ENCODE assay signal across 14 cellular contexts in genomic region chr12:65208957-65209654, GRCh38. TPM values are rescaled to one million over a fixed set of nuclear protein-coding genes. Genes with fewer than 3 reads are reported as not detected.
DNase-seq lines count a peak whose midpoint lies in the region; ATAC-seq and TF ChIP-seq lines count a peak whose summit lies in the region.
"Had no signal": no experiment of that assay in that cellular context is flagged by ENCODE, and none has a peak within 500 bp of the region (broad histone marks: within the 10 kb centered on the region; RNA-seq: fewer than 3 reads in every experiment).

No MANE protein-coding gene starts in this region.

- 92% methylated on average over 3 of the region's 3 CpGs for WGBS in SK-N-SH (ENCODE audit: low lambda C conversion rate)

- ATAC-seq in SK-N-SH treated with all-trans-retinoic acid at 6 μM for 48 hours, result no peak
- ATAC-seq in naive B cell (ENCODE audit: low read depth in 2 of 2), result no peak
- ATAC-seq in Right ventricle myocardium superior (ENCODE audit: poor library complexity), result no peak
- no peak for ATAC-seq in GM18502 (IDR thresholded peaks at IDR 0.05; ENCODE audit: poor library complexity, unreplicated experiment)

- no peak for TF ChIP-seq RAD21 in SK-N-SH (IDR thresholded peaks at IDR 0.05; ENCODE audit: low read length)

- peak overlapping the region; percentile 42 to 61 (median 58) for H3K27ac Mint-ChIP-seq in IgD-negative memory B cell
- peak overlapping the region; percentile 90 for H3K27ac Mint-ChIP-seq in activated T-helper 1 cell treated with anti-CD3 and anti-CD28 coated beads, Interleukin-12 subunit alpha, Interleukin-12 subunit beta, Interleukin-2, Interleukin-4 antibody, amounts not matched to agents 30 ng/mL and 10 ng/mL and 1 ng/mL, durations not matched to agents 14 hours and 24 hours and 36 hours
- H3K27ac Mint-ChIP-seq in naive B cell, result peak overlapping the region; percentile 77 to 97 (median 88)

- peak overlapping the region; percentile 60 to 80 (median 70) for H3K4me3 Mint-ChIP-seq in IgD-negative memory B cell
- peak overlapping the region; percentile 70 for H3K4me3 Mint-ChIP-seq in activated T-helper 1 cell treated with anti-CD3 and anti-CD28 coated beads, Interleukin-12 subunit alpha, Interleukin-12 subunit beta, Interleukin-2, Interleukin-4 antibody, amounts not matched to agents 30 ng/mL and 10 ng/mL and 1 ng/mL, durations not matched to agents 14 hours and 24 hours and 36 hours
- peak overlapping the region; percentile 75 to 94 (median 82) for H3K4me3 Mint-ChIP-seq in naive B cell

- no peaks in the 10 kb centered on the region for H3K9me3 ChIP-seq in SK-N-SH
- H3K9me3 ChIP-seq: tibial artery had no signal

- H3K4me3 ChIP-seq in SK-N-SH (ENCODE audit: low read depth in 2 of 2, low read length in 1 of 2), result no peak overlapping the region
- H3K4me3 ChIP-seq: tibial artery had no signal

- no peaks in the 10 kb centered on the region for H3F3A ChIP-seq in SK-N-SH (replicated peaks; ENCODE audit: insufficient read depth)

- H3K9me3 Mint-ChIP-seq in IgD-negative memory B cell, result no peaks in the 10 kb centered on the region
- H3K9me3 Mint-ChIP-seq in activated T-helper 1 cell treated with anti-CD3 and anti-CD28 coated beads, Interleukin-12 subunit alpha, Interleukin-12 subunit beta, Interleukin-2, Interleukin-4 antibody, amounts not matched to agents 30 ng/mL and 10 ng/mL and 1 ng/mL, durations not matched to agents 14 hours and 24 hours and 36 hours, result no peaks in the 10 kb centered on the region
- H3K9me3 Mint-ChIP-seq in naive B cell, result no peaks in the 10 kb centered on the region

- H3K27ac ChIP-seq in SK-N-SH (ENCODE audit: low read depth in 2 of 2, low read length in 1 of 2), result no peak overlapping the region
- H3K27ac ChIP-seq: tibial artery had no signal

- no peaks in the 10 kb centered on the region for H3K9me2 ChIP-seq in SK-N-SH

- POLR2A ChIA-PET in SK-N-SH (lab: Yijun Ruan, JAX), result no interaction called here

- peaks cover 32% of the 10 kb centered on the region for H3K79me2 ChIP-seq in SK-N-SH (ENCODE audit: insufficient read depth)

- intact Hi-C loops in activated T-helper 1 cell treated with anti-CD3 and anti-CD28 coated beads, Interleukin-12 subunit alpha, Interleukin-12 subunit beta, Interleukin-2, Interleukin-4 antibody, amounts not matched to agents 30 ng/mL and 10 ng/mL and 1 ng/mL, durations not matched to agents 14 hours and 24 hours and 36 hours (cut with micrococcal nuclease), result no loop called here
- intact Hi-C loops in Right ventricle myocardium superior (cut with DNase I), result no loop called here

- peaks cover 9% of the 10 kb centered on the region for H3K36me3 Mint-ChIP-seq in IgD-negative memory B cell
- peaks cover 13% of the 10 kb centered on the region for H3K36me3 Mint-ChIP-seq in activated T-helper 1 cell treated with anti-CD3 and anti-CD28 coated beads, Interleukin-12 subunit alpha, Interleukin-12 subunit beta, Interleukin-2, Interleukin-4 antibody, amounts not matched to agents 30 ng/mL and 10 ng/mL and 1 ng/mL, durations not matched to agents 14 hours and 24 hours and 36 hours (ENCODE audit: low read depth)
- H3K36me3 Mint-ChIP-seq in naive B cell, result peaks cover 8 to 13% of the 10 kb centered on the region in 2 donors

- H3K27me3 ChIP-seq in SK-N-SH (ENCODE audit: insufficient read depth), result no peaks in the 10 kb centered on the region
- H3K27me3 ChIP-seq: tibial artery had no signal

- peak; percentile 2 for DNase-seq in SK-N-SH
- DNase-seq in activated T-helper 1 cell treated with anti-CD3 and anti-CD28 coated beads, Interleukin-12 subunit alpha, Interleukin-12 subunit beta, Interleukin-2, Interleukin-4 antibody, amounts not matched to agents 30 ng/mL and 10 ng/mL and 1 ng/mL, durations not matched to agents 14 hours and 24 hours and 36 hours (ENCODE audit: low spot score), result no peak
- no peak for DNase-seq in naive B cell
- no peak for DNase-seq in DMS114 treated with DMSO at 0.1 percent for 48 hours (lab: John Stamatoyannopoulos, UW; ENCODE audit: unreplicated experiment)
- DNase-seq in Right ventricle myocardium superior, result no peak
- DNase-seq: 8988T, activated gamma-delta T cell, NCI-H1048, NCI-H446 treated with DMSO at 0.1 percent for 48 hours, occipital lobe, tibial artery had no signal

- H3K9ac ChIP-seq in SK-N-SH, result no peak overlapping the region

- H3K27me3 Mint-ChIP-seq in IgD-negative memory B cell (no peaks in the 10 kb centered on the region), naive B cell (no peaks in the 10 kb centered on the region)
- no peaks in the 10 kb centered on the region for H3K27me3 Mint-ChIP-seq in activated T-helper 1 cell treated with anti-CD3 and anti-CD28 coated beads, Interleukin-12 subunit alpha, Interleukin-12 subunit beta, Interleukin-2, Interleukin-4 antibody, amounts not matched to agents 30 ng/mL and 10 ng/mL and 1 ng/mL, durations not matched to agents 14 hours and 24 hours and 36 hours (ENCODE audit: insufficient read depth)

- H4K20me1 ChIP-seq in SK-N-SH (ENCODE audit: insufficient read depth), result no peaks in the 10 kb centered on the region

- peaks cover 0 to 3% of the 10 kb centered on the region in 2 experiments; a peak in 3 of 4 replicates for H3K4me1 ChIP-seq in SK-N-SH (ENCODE audit: control insufficient read depth in 1 of 2, insufficient read depth in 2 of 2, low read depth in 1 of 2, low read length in 1 of 2)

- CTCF ChIA-PET in SK-N-SH (lab: Yijun Ruan, JAX), result interaction anchor here (0.6 to 1.5 kb wide), 8 partner anchors 8 to 383 kb away, joined by 3 to 4 read pairs (median 3); no protein-coding TSS in a partner anchor

- no peaks in the 10 kb centered on the region for H3K36me3 ChIP-seq in SK-N-SH (replicated peaks in 1 of 2; ENCODE audit: control insufficient read depth in 1 of 2, insufficient read depth in 2 of 2, low read length in 1 of 2)

- H3K4me1 Mint-ChIP-seq in IgD-negative memory B cell (peaks cover 44 to 60% (median 53%) of the 10 kb centered on the region in 3 donors), naive B cell (peaks cover 41 to 56% (median 50%) of the 10 kb centered on the region in 3 donors)
- peaks cover 67% of the 10 kb centered on the region for H3K4me1 Mint-ChIP-seq in activated T-helper 1 cell treated with anti-CD3 and anti-CD28 coated beads, Interleukin-12 subunit alpha, Interleukin-12 subunit beta, Interleukin-2, Interleukin-4 antibody, amounts not matched to agents 30 ng/mL and 10 ng/mL and 1 ng/mL, durations not matched to agents 14 hours and 24 hours and 36 hours (ENCODE audit: low read depth)

- no peak overlapping the region for H2AFZ ChIP-seq in SK-N-SH (ENCODE audit: low read depth)

- no peak for TF ChIP-seq EP300 in SK-N-SH (IDR thresholded peaks at IDR 0.05; ENCODE audit: borderline replicate concordance in 1 of 2, low read depth in 1 of 2, low read length in 1 of 2)

- H3K4me2 ChIP-seq in SK-N-SH, result no peak overlapping the region

- no peak for TF ChIP-seq CTCF in SK-N-SH (IDR thresholded peaks at IDR 0.05)

TF ChIP-seq in SK-N-SH, 30 proteins besides CTCF, POLR2A, EP300 and RAD21:
- TF ChIP-seq MXI1 (IDR thresholded peaks at IDR 0.05; ENCODE audit: low read depth, low read length) (peak; percentile 33; the same call in 1 of the 2 replicates), PBX3 (IDR thresholded peaks at IDR 0.05) (no peak)

TF ChIP-seq in SK-N-SH treated with all-trans-retinoic acid at 6 μM for 48 hours, 23 proteins besides CTCF, POLR2A, EP300 and RAD21 (continues in another document):
- TF ChIP-seq ZC3H10 (CRISPR knock-in tag; IDR thresholded peaks at IDR 0.05) (no peak), POU6F1 (CRISPR knock-in tag; IDR thresholded peaks at IDR 0.05; ENCODE audit: borderline replicate concordance, low read depth) (no peak), OSR1 (CRISPR knock-in tag; IDR thresholded peaks at IDR 0.05) (no peak), BACH2 (CRISPR knock-in tag; IDR thresholded peaks at IDR 0.05; ENCODE audit: borderline replicate concordance) (no peak), TOX (CRISPR knock-in tag; IDR thresholded peaks at IDR 0.05; ENCODE audit: borderline replicate concordance) (no peak), CSDC2 (CRISPR knock-in tag; IDR thresholded peaks at IDR 0.05) (no peak), PPARA (CRISPR knock-in tag; IDR thresholded peaks at IDR 0.05; ENCODE audit: borderline replicate concordance) (no peak), ZFP3 (CRISPR knock-in tag; IDR thresholded peaks at IDR 0.05) (no peak), GLIS3 (CRISPR knock-in tag; IDR thresholded peaks at IDR 0.05) (no peak), ARNTL (CRISPR knock-in tag; IDR thresholded peaks at IDR 0.05; ENCODE audit: borderline replicate concordance, low read depth) (no peak)

RNA-seq across cellular contexts. Expression of gene LEMD3, which starts 39.7 kb away (rescaled TPM):
- polyA plus RNA-seq in SK-N-SH (2012; rRNA removed) (4.4 and 6.1 TPM in 2 replicates), IgD-negative memory B cell (45.4 TPM), naive B cell (ENCODE audit: low read depth in 6 of 6) (10 to 100 TPM; 23.1 to 53.9 (median 41.2) TPM)
- polyA plus RNA-seq in SK-N-SH (2012; cell fraction: cytosol; rRNA removed), result 4.6 and 5.1 TPM in 2 replicates
- polyA plus RNA-seq in SK-N-SH (2012; cell fraction: nucleus; rRNA removed), result 11.7 and 12.8 TPM in 2 replicates
- total RNA-seq in activated T-helper 1 cell treated with anti-CD3 and anti-CD28 coated beads, Interleukin-12 subunit alpha, Interleukin-12 subunit beta, Interleukin-2, Interleukin-4 antibody, amounts not matched to agents 30 ng/mL and 10 ng/mL and 1 ng/mL, durations not matched to agents 14 hours and 24 hours and 36 hours, result 26.5 and 34.6 TPM in 2 replicates
- total RNA-seq in Right ventricle myocardium superior, result 11.3 TPM
